11 cellular contexts compared by ENCODE assay signal in genomic region chr14:76923422-76924362, GRCh38.
DNase-seq lines count a peak whose midpoint lies in the region; ATAC-seq, FAIRE-seq and TF ChIP-seq lines count a peak whose summit lies in the region.
"Had no signal": no experiment of that assay in that cellular context is flagged by ENCODE, and none has a peak within 500 bp of the region (broad histone marks: within the 10 kb centered on the region; RNA-seq: fewer than 3 reads in every experiment).

No MANE protein-coding gene starts in this region.

- H3K4me3 ChIP-seq in breast epithelium (no peak overlapping the region), astrocyte (ENCODE audit: insufficient read depth, low read depth, low read length) (no peak overlapping the region), mesodermal cell (ENCODE audit: extremely low read depth, insufficient read depth, low read length, poor library complexity, severe bottlenecking) (no peak overlapping the region), SJCRH30 (no peak overlapping the region)
- H3K4me3 ChIP-seq in CD8-positive, alpha-beta T cell (ENCODE audit: low read depth, low read length), result no peak overlapping the region

- FAIRE-seq in astrocyte (lab: Jason Lieb, UNC), result no peak

- H3K27me3 Mint-ChIP-seq in MCF 10A (ENCODE audit: insufficient read depth, unreplicated experiment), result no peaks in the 10 kb centered on the region
- peaks cover under 1% of the 10 kb centered on the region for H3K27me3 Mint-ChIP-seq in astrocyte (ENCODE audit: low read depth, unreplicated experiment)
- H3K27me3 Mint-ChIP-seq in CD8-positive, alpha-beta T cell (ENCODE audit: low read depth), result no peaks in the 10 kb centered on the region

- no peaks in the 10 kb centered on the region for H3K9me3 Mint-ChIP-seq in MCF 10A (ENCODE audit: unreplicated experiment)
- H3K9me3 Mint-ChIP-seq in astrocyte (ENCODE audit: unreplicated experiment), result peaks cover 2% of the 10 kb centered on the region
- no peaks in the 10 kb centered on the region for H3K9me3 Mint-ChIP-seq in CD8-positive, alpha-beta T cell

- peaks cover 11% of the 10 kb centered on the region for H3K4me1 Mint-ChIP-seq in MCF 10A (ENCODE audit: insufficient read depth, unreplicated experiment)
- H3K4me1 Mint-ChIP-seq in astrocyte (ENCODE audit: low read depth, unreplicated experiment), result peaks cover 77% of the 10 kb centered on the region
- peaks cover 62% of the 10 kb centered on the region for H3K4me1 Mint-ChIP-seq in CD8-positive, alpha-beta T cell (ENCODE audit: low read depth)

- H3K4me3 Mint-ChIP-seq in MCF 10A (ENCODE audit: unreplicated experiment), result no peak overlapping the region
- peak overlapping the region; percentile 58 for H3K4me3 Mint-ChIP-seq in astrocyte (ENCODE audit: unreplicated experiment)
- no peak overlapping the region for H3K4me3 Mint-ChIP-seq in CD8-positive, alpha-beta T cell
- H3K4me3 Mint-ChIP-seq: B cell had no signal

- H3K9ac ChIP-seq in astrocyte (ENCODE audit: low read length), result no peak overlapping the region

- BruUV-seq in MCF 10A (replicated peaks; lab: Mats Ljungman, UMichigan), result no TSS peak

- H3K27me3 ChIP-seq in breast epithelium (no peaks in the 10 kb centered on the region), astrocyte (ENCODE audit: insufficient read depth, low read length) (no peaks in the 10 kb centered on the region), SJCRH30 (peaks cover 5% of the 10 kb centered on the region; the same call in 1 of the 2 replicates)
- H3K27me3 ChIP-seq in CD8-positive, alpha-beta T cell (ENCODE audit: insufficient read depth, low read length), result no peaks in the 10 kb centered on the region

- no peaks in the 10 kb centered on the region for H3K36me3 ChIP-seq in breast epithelium
- no peaks in the 10 kb centered on the region for H3K36me3 ChIP-seq in astrocyte (ENCODE audit: insufficient read depth, low read length)
- no peaks in the 10 kb centered on the region for H3K36me3 ChIP-seq in mesodermal cell (ENCODE audit: control insufficient read depth, insufficient read depth, low read length)
- no peaks in the 10 kb centered on the region for H3K36me3 ChIP-seq in CD8-positive, alpha-beta T cell (ENCODE audit: insufficient read depth, low read length)
- no peaks in the 10 kb centered on the region for H3K36me3 ChIP-seq in SJCRH30
- H3K36me3 ChIP-seq: neutrophil had no signal

- H3K36me3 Mint-ChIP-seq in MCF 10A (ENCODE audit: insufficient read depth, unreplicated experiment) (no peaks in the 10 kb centered on the region), astrocyte (ENCODE audit: low read depth, unreplicated experiment) (no peaks in the 10 kb centered on the region)
- no peaks in the 10 kb centered on the region for H3K36me3 Mint-ChIP-seq in CD8-positive, alpha-beta T cell

- H3K79me2 ChIP-seq in astrocyte (ENCODE audit: insufficient read depth, low read length), result no peaks in the 10 kb centered on the region

- H3K9me3 ChIP-seq in breast epithelium (no peaks in the 10 kb centered on the region), astrocyte (ENCODE audit: insufficient read depth, low read depth, low read length) (no peaks in the 10 kb centered on the region), mesodermal cell (ENCODE audit: control insufficient read depth, low read length) (no peaks in the 10 kb centered on the region), SJCRH30 (replicated peaks) (no peaks in the 10 kb centered on the region)
- H3K9me3 ChIP-seq in CD8-positive, alpha-beta T cell (ENCODE audit: low read length), result no peaks in the 10 kb centered on the region
- H3K9me3 ChIP-seq: neutrophil had no signal

- POLR2A ChIA-PET in MCF 10A (lab: Yijun Ruan, JAX), result interaction anchor here (1.0 kb wide), 1 partner anchor 10 kb away, joined by 3 read pairs; no protein-coding TSS in a partner anchor
- POLR2A ChIA-PET in CD8-positive, alpha-beta T cell (lab: Charles Lee), result no interaction called here

- TF ChIP-seq CTCF in MCF 10A (IDR thresholded peaks at IDR 0.05; ENCODE audit: unreplicated experiment) (no peak), breast epithelium (IDR thresholded peaks at IDR 0.05) (no peak), astrocyte (IDR thresholded peaks at IDR 0.05; ENCODE audit: insufficient read depth, low read depth, low read length) (no peak)
- no peak for TF ChIP-seq CTCF in CD8-positive, alpha-beta T cell (IDR thresholded peaks at IDR 0.05)

- no peak overlapping the region for H2AFZ ChIP-seq in astrocyte (ENCODE audit: low read depth, low read length)

- H3K4me2 ChIP-seq in astrocyte (ENCODE audit: low read length), result no peak overlapping the region

- H3K4me1 ChIP-seq in breast epithelium (peaks cover 16 to 17% of the 10 kb centered on the region in 2 donors), astrocyte (ENCODE audit: insufficient read depth, low read length) (peaks cover 44% of the 10 kb centered on the region), mesodermal cell (ENCODE audit: control insufficient read depth, insufficient read depth, low read length, poor library complexity, severe bottlenecking) (peaks cover 74% of the 10 kb centered on the region), SJCRH30 (peaks cover 43% of the 10 kb centered on the region)
- peaks cover 48% of the 10 kb centered on the region for H3K4me1 ChIP-seq in CD8-positive, alpha-beta T cell (ENCODE audit: insufficient read depth, low read length)

- H3K27ac Mint-ChIP-seq in MCF 10A (ENCODE audit: low read depth, unreplicated experiment), result peak overlapping the region; percentile 35
- H3K27ac Mint-ChIP-seq in astrocyte (ENCODE audit: unreplicated experiment), result peak overlapping the region; percentile 88
- H3K27ac Mint-ChIP-seq in CD8-positive, alpha-beta T cell, result no peak overlapping the region
- H3K27ac Mint-ChIP-seq: B cell had no signal

- ATAC-seq in HG02763 (IDR thresholded peaks at IDR 0.05; ENCODE audit: unreplicated experiment), result no peak
- ATAC-seq in CD8-positive, alpha-beta T cell, result no peak

- CTCF ChIA-PET in MCF 10A (lab: Yijun Ruan, JAX), result interaction anchor here (0.7 to 1.3 kb wide), 4 partner anchors 8 to 135 kb away, joined by 3 to 5 read pairs (median 4); no protein-coding TSS in a partner anchor
- CTCF ChIA-PET in CD8-positive, alpha-beta T cell (lab: Charles Lee), result interaction anchor here (1.0 to 2.8 kb wide), 6 partner anchors 9 to 144 kb away, joined by 3 to 21 read pairs (median 4); no protein-coding TSS in a partner anchor

- DNase-seq in MCF 10A (ENCODE audit: unreplicated experiment) (no peak), breast epithelium (ENCODE audit: low spot score in 2 of 2) (no peak), astrocyte (ENCODE audit: low read depth) (no peak), NCI-H2196 treated with DMSO at 0.1 percent for 48 hours (lab: John Stamatoyannopoulos, UW; ENCODE audit: unreplicated experiment) (no peak), SJCRH30 (no peak)
- no peak for DNase-seq in CD8-positive, alpha-beta T cell
- DNase-seq: NCI-H1048 had no signal

- TF ChIP-seq POLR2A in breast epithelium (IDR thresholded peaks at IDR 0.05), result no peak

- intact Hi-C loops in MCF 10A (cut with micrococcal nuclease) (no loop called here), breast epithelium (cut with DNase I; ENCODE audit: low total_unique reads) (no loop called here)
- intact Hi-C loops in CD8-positive, alpha-beta T cell (cut with DNase I, micrococcal nuclease), result no loop called here

- H3K27ac ChIP-seq in breast epithelium (no peak overlapping the region), astrocyte (ENCODE audit: low read depth, low read length) (no peak overlapping the region), mesodermal cell (ENCODE audit: low read depth, low read length, severe bottlenecking) (peak overlapping the region; percentile 79), SJCRH30 (no peak overlapping the region)
- no peak overlapping the region for H3K27ac ChIP-seq in CD8-positive, alpha-beta T cell (ENCODE audit: low read depth, low read length)
- H3K27ac ChIP-seq: neutrophil had no signal

- H4K20me1 ChIP-seq in astrocyte (ENCODE audit: insufficient read depth, low read length), result no peaks in the 10 kb centered on the region

- WGBS in mesodermal cell (ENCODE audit: insufficient coverage in 2 of 2), 2 experiments, result 83 to 87% methylated on average over 8 to 12 of the region's 22 CpGs
